In the genomic region with DNA sequence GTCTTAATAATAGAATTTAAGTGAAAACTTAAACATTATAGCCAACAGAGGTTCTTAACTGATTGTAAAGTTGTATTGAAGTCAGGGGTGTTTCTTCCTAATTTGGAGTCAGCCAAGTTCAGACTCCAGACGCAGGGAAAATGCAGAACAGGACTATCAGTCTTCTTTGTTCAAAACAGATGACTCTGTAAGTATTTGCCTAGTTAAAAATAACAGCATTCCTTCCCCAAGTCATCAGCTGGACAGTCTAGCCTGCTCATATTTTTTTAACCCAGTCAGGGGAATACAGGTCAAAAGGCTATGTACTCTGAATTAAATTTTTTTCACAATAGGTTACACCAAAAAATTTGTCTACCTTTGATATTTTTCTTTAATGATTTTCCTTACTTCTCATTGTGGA, we compare ENCODE assay signal across 15 cellular contexts.
A peak's percentile ranks its signal among the peaks of the same experiment; 100 is the strongest.
DNase-seq lines count a peak whose midpoint lies in the region; ATAC-seq and TF ChIP-seq lines count a peak whose summit lies in the region.
"Had no signal": no experiment of that assay in that cellular context is flagged by ENCODE, and none has a peak within 500 bp of the region (broad histone marks: within the 10 kb centered on the region; RNA-seq: fewer than 3 reads in every experiment).

No MANE protein-coding gene starts in this region.

- no peaks in the 10 kb centered on the region for H3K36me3 ChIP-seq in HCT116 (ENCODE audit: control insufficient read depth in 1 of 2, insufficient read depth in 2 of 2, low read length in 2 of 2)
- H3K36me3 ChIP-seq in sigmoid colon: no peaks in the 10 kb centered on the region

- H3K4me1 ChIP-seq in HCT116 (ENCODE audit: control insufficient read depth in 1 of 2, insufficient read depth in 2 of 2, low read length in 2 of 2): peaks cover 0 to 21% of the 10 kb centered on the region in 2 experiments; a peak in 2 of 4 replicates
- H3K4me1 ChIP-seq in sigmoid colon: peaks cover 0 to 70% (median 58%) of the 10 kb centered on the region in 4 donors

- H3K4me1 Mint-ChIP-seq in progenitor cell of endocrine pancreas (ENCODE audit: low read depth): peaks cover 4% of the 10 kb centered on the region
- H3K4me1 Mint-ChIP-seq: activated naive CD4-positive, alpha-beta T cell treated with anti-CD3 and anti-CD28 coated beads, Interleukin-2, amount 50 U/mL, for 24 hours had no signal

- DNase-seq in HCT116 (ENCODE audit: low read depth, low spot score): no peak
- no peak for DNase-seq in coronary artery (ENCODE audit: low spot score)
- DNase-seq in iris pigment epithelial cell (ENCODE audit: low read depth): peak; percentile 68
- DNase-seq in sigmoid colon: no peak
- no peak for DNase-seq in progenitor cell of endocrine pancreas (ENCODE audit: low spot score, unreplicated experiment)
- DNase-seq: CD4-positive, alpha-beta T cell; hypothalamus; NCI-H1436 treated with DMSO at 0.1 percent for 48 hours; NCI-H524 treated with DMSO at 0.1 percent for 48 hours; substantia nigra; T1000 had no signal

- intact Hi-C loops in HCT116 (cut with micrococcal nuclease): no loop called here
- intact Hi-C loops in sigmoid colon (cut with DNase I): loop anchor here (5.0 kb wide), 2 partner anchors 73 to 578 kb away; partner anchors contain the start of genes DCLK2 and MAB21L2

- no peak overlapping the region for H3K4me2 ChIP-seq in HCT116 (ENCODE audit: low read length)

- H3K79me2 ChIP-seq in HCT116 (ENCODE audit: insufficient read depth, low read length): no peaks in the 10 kb centered on the region

- H3K27me3 ChIP-seq in HCT116 (ENCODE audit: insufficient read depth, low read length): no peaks in the 10 kb centered on the region
- no peaks in the 10 kb centered on the region for H3K27me3 ChIP-seq in sigmoid colon

- no peak for TF ChIP-seq CTCF in HCT116 (IDR thresholded peaks at IDR 0.05 in 2 of 3, conservative IDR thresholded peaks at IDR 0.05 in 1 of 3; ENCODE audit: borderline replicate concordance in 1 of 3, insufficient read depth in 1 of 3, low read depth in 2 of 3, low read length in 2 of 3)
- no peak for TF ChIP-seq CTCF in coronary artery (IDR thresholded peaks at IDR 0.05)
- no peak for TF ChIP-seq CTCF in sigmoid colon (IDR thresholded peaks at IDR 0.05)
- TF ChIP-seq CTCF in progenitor cell of endocrine pancreas (IDR thresholded peaks at IDR 0.05; ENCODE audit: unreplicated experiment): no peak

- H2AFZ ChIP-seq in HCT116 (ENCODE audit: low read depth, low read length, poor library complexity, severe bottlenecking): peak overlapping the region; percentile 39

- TF ChIP-seq RAD21 in HCT116 (IDR thresholded peaks at IDR 0.05; ENCODE audit: low read depth): no peak

- no peak overlapping the region for H3K27ac Mint-ChIP-seq in progenitor cell of endocrine pancreas
- H3K27ac Mint-ChIP-seq: activated naive CD4-positive, alpha-beta T cell treated with anti-CD3 and anti-CD28 coated beads, Interleukin-2, amount 50 U/mL, for 24 hours; CD4-positive, alpha-beta T cell had no signal

- POLR2A ChIA-PET in HCT116 (lab: Charles Lee): no interaction called here

- no peaks in the 10 kb centered on the region for H3K9me3 Mint-ChIP-seq in progenitor cell of endocrine pancreas (ENCODE audit: low read depth)
- H3K9me3 Mint-ChIP-seq: activated naive CD4-positive, alpha-beta T cell treated with anti-CD3 and anti-CD28 coated beads, Interleukin-2, amount 50 U/mL, for 24 hours; CD4-positive, alpha-beta T cell had no signal

- TF ChIP-seq EP300 in sigmoid colon (IDR thresholded peaks at IDR 0.05): peak in 1 of 4 donors; percentile 61

- H3K9me3 ChIP-seq in HCT116 (ENCODE audit: control insufficient read depth in 1 of 2, insufficient read depth in 1 of 2, low read depth in 1 of 2, low read length in 2 of 2) (no peaks in the 10 kb centered on the region), sigmoid colon (no peaks in the 10 kb centered on the region)

- 21 to 58% methylated on average over 1 of the region's 1 CpG for WGBS in sigmoid colon, 2 donors

- no peaks in the 10 kb centered on the region for H4K20me1 ChIP-seq in HCT116 (ENCODE audit: insufficient read depth)

- H3K27ac ChIP-seq in HCT116 (ENCODE audit: low read depth, low read length) (no peak overlapping the region), coronary artery (peak overlapping the region; percentile 55 to 57), sigmoid colon (peak overlapping the region; percentile 65 to 85 (median 70))

- RAD21 ChIA-PET in HCT116 (lab: Charles Lee; ENCODE audit: low non-redundant PET in 1 of 2, low total read pairs in 2 of 2, uncharacterized antibody in 2 of 2, unreplicated experiment in 2 of 2): no interaction called here

- no peak for ATAC-seq in HCT116
- no peak for ATAC-seq in GM18861 (IDR thresholded peaks at IDR 0.05; ENCODE audit: unreplicated experiment)
- no peak for ATAC-seq in GM21825 (IDR thresholded peaks at IDR 0.05; ENCODE audit: unreplicated experiment)
- ATAC-seq in GM18498 (IDR thresholded peaks at IDR 0.05; ENCODE audit: unreplicated experiment): no peak

- BruUV-seq in HCT116 (replicated peaks; lab: Mats Ljungman, UMichigan): no TSS peak

- H3K4me3 Mint-ChIP-seq in progenitor cell of endocrine pancreas (ENCODE audit: low read depth): no peak overlapping the region
- H3K4me3 Mint-ChIP-seq: activated naive CD4-positive, alpha-beta T cell treated with anti-CD3 and anti-CD28 coated beads, Interleukin-2, amount 50 U/mL, for 24 hours; CD4-positive, alpha-beta T cell had no signal

- no peak overlapping the region for H3K9ac ChIP-seq in HCT116 (ENCODE audit: low read length)

- TF ChIP-seq POLR2A in HCT116 (IDR thresholded peaks at IDR 0.05; ENCODE audit: borderline replicate concordance, extremely low read depth, insufficient read depth, insufficient read length) (no peak), sigmoid colon (IDR thresholded peaks at IDR 0.05) (no peak)

- CTCF ChIA-PET in HCT116 (lab: Charles Lee): interaction anchor here (1.1 to 1.6 kb wide), 2 partner anchors 205 to 863 kb away, joined by 3 to 5 read pairs; no protein-coding TSS in a partner anchor

- no peaks in the 10 kb centered on the region for H3K36me3 Mint-ChIP-seq in progenitor cell of endocrine pancreas (ENCODE audit: insufficient read depth)
- H3K36me3 Mint-ChIP-seq: activated naive CD4-positive, alpha-beta T cell treated with anti-CD3 and anti-CD28 coated beads, Interleukin-2, amount 50 U/mL, for 24 hours had no signal

- H3K9me2 ChIP-seq in HCT116 (ENCODE audit: insufficient read depth): no peaks in the 10 kb centered on the region

- H3K27me3 Mint-ChIP-seq in progenitor cell of endocrine pancreas: no peaks in the 10 kb centered on the region

- H3K4me3 ChIP-seq in HCT116 (replicated peaks in 1 of 2; ENCODE audit: low read depth in 1 of 2, low read length in 2 of 2) (no peak overlapping the region), coronary artery (no peak overlapping the region), sigmoid colon (no peak overlapping the region)

TF ChIP-seq in HCT116, 20 proteins besides CTCF, POLR2A, EP300 and RAD21:
- TF ChIP-seq ELF1 (IDR thresholded peaks at IDR 0.05; ENCODE audit: borderline replicate concordance, low read depth) (no peak), SRF (IDR thresholded peaks at IDR 0.05; ENCODE audit: low read depth) (no peak), ZFX (IDR thresholded peaks at IDR 0.05) (no peak), EZH2 (IDR thresholded peaks at IDR 0.05) (no peak), POLR2AphosphoS5 (IDR thresholded peaks at IDR 0.05; ENCODE audit: low read depth, low read length) (no peak), CBX3 (IDR thresholded peaks at IDR 0.05; ENCODE audit: low read depth) (no peak), CEBPB (IDR thresholded peaks at IDR 0.05; ENCODE audit: low read depth) (no peak), JUND (IDR thresholded peaks at IDR 0.05) (no peak), SP1 (IDR thresholded peaks at IDR 0.05; ENCODE audit: low read depth) (no peak), SIN3A (IDR thresholded peaks at IDR 0.05; ENCODE audit: low read depth) (no peak)
- TF ChIP-seq, protein P1, sequence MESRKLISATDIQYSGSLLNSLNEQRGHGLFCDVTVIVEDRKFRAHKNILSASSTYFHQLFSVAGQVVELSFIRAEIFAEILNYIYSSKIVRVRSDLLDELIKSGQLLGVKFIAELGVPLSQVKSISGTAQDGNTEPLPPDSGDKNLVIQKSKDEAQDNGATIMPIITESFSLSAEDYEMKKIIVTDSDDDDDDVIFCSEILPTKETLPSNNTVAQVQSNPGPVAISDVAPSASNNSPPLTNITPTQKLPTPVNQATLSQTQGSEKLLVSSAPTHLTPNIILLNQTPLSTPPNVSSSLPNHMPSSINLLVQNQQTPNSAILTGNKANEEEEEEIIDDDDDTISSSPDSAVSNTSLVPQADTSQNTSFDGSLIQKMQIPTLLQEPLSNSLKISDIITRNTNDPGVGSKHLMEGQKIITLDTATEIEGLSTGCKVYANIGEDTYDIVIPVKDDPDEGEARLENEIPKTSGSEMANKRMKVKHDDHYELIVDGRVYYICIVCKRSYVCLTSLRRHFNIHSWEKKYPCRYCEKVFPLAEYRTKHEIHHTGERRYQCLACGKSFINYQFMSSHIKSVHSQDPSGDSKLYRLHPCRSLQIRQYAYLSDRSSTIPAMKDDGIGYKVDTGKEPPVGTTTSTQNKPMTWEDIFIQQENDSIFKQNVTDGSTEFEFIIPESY (IDR thresholded peaks at IDR 0.05; ENCODE audit: extremely low read depth, insufficient replicate concordance, low read length): no peak
- TF ChIP-seq, protein P2, sequence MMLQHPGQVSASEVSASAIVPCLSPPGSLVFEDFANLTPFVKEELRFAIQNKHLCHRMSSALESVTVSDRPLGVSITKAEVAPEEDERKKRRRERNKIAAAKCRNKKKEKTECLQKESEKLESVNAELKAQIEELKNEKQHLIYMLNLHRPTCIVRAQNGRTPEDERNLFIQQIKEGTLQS (IDR thresholded peaks at IDR 0.05): no peak
